8 cellular contexts compared by ENCODE assay signal in the genomic region with DNA sequence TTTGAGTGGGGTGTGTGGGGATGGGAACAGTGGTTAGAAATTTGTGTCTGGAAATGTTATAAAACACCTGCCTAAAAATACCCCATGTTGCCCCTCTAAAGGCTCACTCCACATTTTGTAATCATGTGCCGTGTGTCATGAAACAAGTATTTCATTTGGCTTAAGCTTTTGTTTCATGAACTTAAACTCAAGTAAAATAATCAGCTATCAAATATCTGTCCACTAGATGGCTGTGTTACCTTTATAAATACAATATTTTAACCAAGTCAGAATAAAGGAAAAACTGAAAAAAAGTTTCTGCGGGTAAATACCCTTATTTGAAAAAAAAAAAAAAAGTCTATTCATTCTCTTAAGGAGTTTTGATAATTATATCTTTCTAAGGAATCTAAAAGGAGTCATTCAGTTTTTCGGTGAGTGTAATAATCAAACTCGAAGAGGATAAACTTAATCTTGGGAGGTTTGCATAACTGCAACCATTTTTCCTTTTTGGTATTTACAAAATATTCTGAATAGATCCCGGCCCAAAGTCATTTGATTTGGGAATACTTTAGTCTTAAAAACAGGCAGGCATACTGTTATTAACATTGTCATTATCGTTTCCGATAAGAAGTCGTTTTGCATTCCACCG. TPM values are rescaled to one million over a fixed set of nuclear protein-coding genes. Genes with fewer than 3 reads are reported as not detected.
DNase-seq lines count a peak whose midpoint lies in the region; ATAC-seq and TF ChIP-seq lines count a peak whose summit lies in the region.

No MANE protein-coding gene starts in this region.

- peak; percentile 79 for DNase-seq in ELR (ENCODE audit: low read depth)
- DNase-seq in Kasumi-1 (lab: John Stamatoyannopoulos, UW) = peak; percentile 45 to 60
- no peak for DNase-seq in ascending aorta (ENCODE audit: low spot score in 2 of 2)
- DNase-seq in left kidney (ENCODE audit: low read depth, low spot score) = peak; percentile 47
- no peak for DNase-seq in DMS114 treated with DMSO at 0.1 percent for 48 hours (lab: John Stamatoyannopoulos, UW; ENCODE audit: unreplicated experiment)

- peak overlapping the region in 1 of 2 donors; percentile 37 for H3K4me3 ChIP-seq in ascending aorta

- H3K36me3 ChIP-seq in ascending aorta = no peaks in the 10 kb centered on the region

- no peaks in the 10 kb centered on the region for H3K9me3 ChIP-seq in ascending aorta

- TF ChIP-seq CTCF in ascending aorta (IDR thresholded peaks at IDR 0.05) = peak; percentile 45 to 60 (median 47)

- no peak for ATAC-seq in HG03097 (IDR thresholded peaks at IDR 0.05; ENCODE audit: low FRiP score, unreplicated experiment)
- ATAC-seq in HG03280 (IDR thresholded peaks at IDR 0.05; ENCODE audit: unreplicated experiment) = no peak
- no peak for ATAC-seq in GM18867 (IDR thresholded peaks at IDR 0.05; ENCODE audit: unreplicated experiment)

- peaks cover under 1 to 4% of the 10 kb centered on the region in 2 donors for H3K4me1 ChIP-seq in ascending aorta

- intact Hi-C loops in ascending aorta (cut with DNase I) = loop anchor here (1.0 to 10.0 kb wide), 5 partner anchors 76 to 915 kb away; no protein-coding TSS in a partner anchor

- no peaks in the 10 kb centered on the region for H3K27me3 ChIP-seq in ascending aorta

- peak overlapping the region in 1 of 2 donors; percentile 59 for H3K27ac ChIP-seq in ascending aorta

RNA-seq across cellular contexts. Expression of a gene that starts 29.9 kb away (rescaled TPM):
- 105 TPM for total RNA-seq in ascending aorta

RNA-seq across cellular contexts. Expression of a gene that starts 49.5 kb away (rescaled TPM):
- not detected for total RNA-seq in ascending aorta

Comparison
In these comparisons a context has a peak if more than half of its experiments do, and no peak if none do; other contexts are left out.
1. DNase-seq: peak in ELR (single experiment), Kasumi-1 (2 of 2) and left kidney (single experiment); none in ascending aorta (0 of 2) and DMS114 treated with DMSO at 0.1 percent for 48 hours (single experiment).